14 cellular contexts compared by ENCODE assay signal in genomic region chr1:150280138-150280707, GRCh38. TPM values are rescaled to one million over a fixed set of nuclear protein-coding genes. Genes with fewer than 3 reads are reported as not detected.
A peak's percentile ranks its signal among the peaks of the same experiment; 100 is the strongest.
DNase-seq lines count a peak whose midpoint lies in the region; ATAC-seq and TF ChIP-seq lines count a peak whose summit lies in the region.
"Had no signal": no experiment of that assay in that cellular context is flagged by ENCODE, and none has a peak within 500 bp of the region (broad histone marks: within the 10 kb centered on the region; RNA-seq: fewer than 3 reads in every experiment).

No MANE protein-coding gene starts in this region.

- TF ChIP-seq CTCF in WTC11 (IDR thresholded peaks at IDR 0.05) (no peak), hepatocyte (IDR thresholded peaks at IDR 0.05; ENCODE audit: poor library complexity) (no peak), GM13977 (IDR thresholded peaks at IDR 0.05; ENCODE audit: extremely low read depth, insufficient read depth, missing control alignments) (no peak)

- H3K4me3 ChIP-seq in hepatocyte = no peak overlapping the region
- H3K4me3 ChIP-seq in skeletal muscle tissue (ENCODE audit: low read length in 3 of 3) = no peak overlapping the region

- WGBS in hepatocyte (ENCODE audit: low lambda C conversion rate, missing lambda C conversion rate) = 82% methylated on average over 6 of the region's 6 CpGs

- ATAC-seq in WTC11 = no peak
- no peak for ATAC-seq in stimulated activated naive CD8-positive, alpha-beta T cell treated with anti-CD3 and anti-CD28 coated beads, Interleukin-15, Interleukin-2, amounts not matched to agents 100 U/mL and 50 U/mL, for 24 hours

- peaks cover 17% of the 10 kb centered on the region for H3K27me3 Mint-ChIP-seq in T-helper 1 cell treated with Interleukin-12 subunit alpha and Interleukin-12 subunit beta and Interleukin-4 antibody, amounts not matched to agents 30 μg/mL and 1 μg/mL, for 36 hours (ENCODE audit: low read depth)
- peaks cover 36% of the 10 kb centered on the region for H3K27me3 Mint-ChIP-seq in WTC11 (ENCODE audit: low read depth)

- H3K4me2 ChIP-seq in hepatocyte = peak overlapping the region; percentile 84

- H3K9me3 ChIP-seq in hepatocyte (ENCODE audit: low read depth) = no peaks in the 10 kb centered on the region
- no peaks in the 10 kb centered on the region for H3K9me3 ChIP-seq in skeletal muscle tissue (ENCODE audit: control insufficient read depth in 3 of 3, low read length in 3 of 3)

- DNase-seq in T-helper 1 cell (no peak), WTC11 (ENCODE audit: low spot score) (no peak), hepatocyte (ENCODE audit: low spot score) (no peak), GM13977 (ENCODE audit: low spot score) (no peak), DMS53 (lab: John Stamatoyannopoulos, UW) (no peak)
- no peak for DNase-seq in stimulated activated naive CD8-positive, alpha-beta T cell treated with anti-CD3 and anti-CD28 coated beads, Interleukin-15, Interleukin-2, amounts not matched to agents 100 U/mL and 50 U/mL, for 24 hours
- DNase-seq: amygdala, DMS79 treated with DMSO at 0.1 percent for 48 hours, mesendoderm, NCI-H187 had no signal

- peaks cover 4% of the 10 kb centered on the region for H3K36me3 Mint-ChIP-seq in T-helper 1 cell treated with Interleukin-12 subunit alpha and Interleukin-12 subunit beta and Interleukin-4 antibody, amounts not matched to agents 30 μg/mL and 1 μg/mL, for 36 hours (ENCODE audit: low read depth)
- peaks cover 15% of the 10 kb centered on the region for H3K36me3 Mint-ChIP-seq in WTC11

- peak overlapping the region; percentile 58 for H3K4me3 Mint-ChIP-seq in T-helper 1 cell treated with Interleukin-12 subunit alpha and Interleukin-12 subunit beta and Interleukin-4 antibody, amounts not matched to agents 30 μg/mL and 1 μg/mL, for 36 hours
- peak overlapping the region; percentile 91 for H3K4me3 Mint-ChIP-seq in WTC11

- no peaks in the 10 kb centered on the region for H3K9me3 Mint-ChIP-seq in T-helper 1 cell treated with Interleukin-12 subunit alpha and Interleukin-12 subunit beta and Interleukin-4 antibody, amounts not matched to agents 30 μg/mL and 1 μg/mL, for 36 hours
- H3K9me3 Mint-ChIP-seq in WTC11 = no peaks in the 10 kb centered on the region

- peak overlapping the region in 2 of 3 donors; percentile 28 to 90 for H3K9ac ChIP-seq in skeletal muscle tissue (ENCODE audit: low read depth in 1 of 3, low read length in 3 of 3)

- no peak overlapping the region for H3K27ac Mint-ChIP-seq in T-helper 1 cell treated with Interleukin-12 subunit alpha and Interleukin-12 subunit beta and Interleukin-4 antibody, amounts not matched to agents 30 μg/mL and 1 μg/mL, for 36 hours
- H3K27ac Mint-ChIP-seq in WTC11 = no peak overlapping the region; the same call in 1 of the 2 replicates

- in situ Hi-C loops in GM13977 (cut with MboI; ENCODE audit: low pct_unique_long_range_greater_than_20kb, low sequenced_read_pairs, unreplicated experiment) = no loop called here

- H3K27me3 ChIP-seq in hepatocyte (no peaks in the 10 kb centered on the region), skeletal muscle tissue (ENCODE audit: control insufficient read depth in 3 of 3, insufficient read depth in 3 of 3, low read length in 3 of 3) (no peaks in the 10 kb centered on the region)

- H4K20me1 ChIP-seq in hepatocyte (ENCODE audit: insufficient read depth, poor library complexity, severe bottlenecking) = no peaks in the 10 kb centered on the region

- H3K27ac ChIP-seq in hepatocyte = no peak overlapping the region
- H3K27ac ChIP-seq in skeletal muscle tissue (ENCODE audit: low read depth, low read length) = peak overlapping the region; percentile 97

- H3K36me3 ChIP-seq in hepatocyte (replicated peaks; ENCODE audit: insufficient read depth, low read depth) (no peaks in the 10 kb centered on the region), skeletal muscle tissue (ENCODE audit: control insufficient read depth in 3 of 3, insufficient read depth in 3 of 3, low read length in 3 of 3) (peaks cover 9 to 17% (median 9%) of the 10 kb centered on the region in 3 donors)

- CTCF ChIA-PET in WTC11 (lab: Charles Lee) = interaction anchor here (2.1 to 7.6 kb wide), 2 partner anchors 10 to 25 kb away, joined by 17 to 123 read pairs; partner anchors contain the start of genes APH1A and CA14

- H3K4me1 Mint-ChIP-seq in T-helper 1 cell treated with Interleukin-12 subunit alpha and Interleukin-12 subunit beta and Interleukin-4 antibody, amounts not matched to agents 30 μg/mL and 1 μg/mL, for 36 hours (ENCODE audit: low read depth) = peaks cover 22% of the 10 kb centered on the region
- peaks cover 22% of the 10 kb centered on the region for H3K4me1 Mint-ChIP-seq in WTC11

- POLR2A ChIA-PET in WTC11 (lab: Charles Lee) = interaction anchor here (3.2 kb wide), 1 partner anchor 24 kb away, joined by 23 read pairs; no protein-coding TSS in a partner anchor

- H3K9me2 ChIP-seq in hepatocyte (replicated peaks; ENCODE audit: insufficient read depth) = no peaks in the 10 kb centered on the region

- H3K79me2 ChIP-seq in hepatocyte = no peaks in the 10 kb centered on the region

- H3K4me1 ChIP-seq in hepatocyte (ENCODE audit: insufficient read depth) = no peaks in the 10 kb centered on the region
- peaks cover 21 to 29% (median 22%) of the 10 kb centered on the region in 3 donors for H3K4me1 ChIP-seq in skeletal muscle tissue (ENCODE audit: control insufficient read depth in 3 of 3, insufficient read depth in 3 of 3, low read length in 3 of 3)

- H2AFZ ChIP-seq in hepatocyte = no peak overlapping the region

TF ChIP-seq in WTC11, 78 proteins besides CTCF, POLR2A, EP300 and RAD21:
- TF ChIP-seq ESRRA (CRISPR knock-in tag; IDR thresholded peaks at IDR 0.05; ENCODE audit: borderline replicate concordance) (no peak), E2F1 (CRISPR knock-in tag; IDR thresholded peaks at IDR 0.05) (no peak)

RNA-seq across cellular contexts. Expression of gene CIART, which starts 2.1 kb away (rescaled TPM):
- total RNA-seq in WTC11 (2021) (7.8 to 10.5 TPM (median 8.1 TPM) in 3 replicates), hepatocyte (1.8 and 3.6 TPM in 2 replicates), skeletal muscle tissue (2.1 TPM)
- 4.4 and 7.1 TPM in 2 replicates for polyA plus RNA-seq in hepatocyte

RNA-seq across cellular contexts. Expression of gene C1orf54, which starts 7.6 kb away (rescaled TPM):
- total RNA-seq in WTC11 (2021) (10.3 to 19.0 TPM (median 18.0 TPM) in 3 replicates), hepatocyte (11.3 and 15.4 TPM in 2 replicates), skeletal muscle tissue (54.8 TPM)
- polyA plus RNA-seq in hepatocyte = 7.2 and 16.5 TPM in 2 replicates

RNA-seq across cellular contexts. Expression of gene APH1A, which starts 11.4 kb away (rescaled TPM):
- total RNA-seq in WTC11 (2021) = 110 to 120 TPM (median 113 TPM) in 3 replicates
- total RNA-seq in hepatocyte = 145 and 148 TPM in 2 replicates
- polyA plus RNA-seq in hepatocyte = 52.1 and 54.1 TPM in 2 replicates
- 99.2 TPM for total RNA-seq in skeletal muscle tissue

RNA-seq across cellular contexts. Expression of gene MRPS21, which starts 13.4 kb away (rescaled TPM):
- total RNA-seq in WTC11 (2021) = 100 to 105 TPM (median 100 TPM) in 3 replicates
- 41.9 and 43.1 TPM in 2 replicates for total RNA-seq in hepatocyte
- polyA plus RNA-seq in hepatocyte = 82.5 and 88.4 TPM in 2 replicates
- total RNA-seq in skeletal muscle tissue = 37.6 TPM

RNA-seq across cellular contexts. Expression of gene CA14, which starts 22.6 kb away (rescaled TPM):
- total RNA-seq in WTC11 (2021) (35.3 to 46.9 TPM (median 45.0 TPM) in 3 replicates), hepatocyte (2.4 and 4.6 TPM in 2 replicates), skeletal muscle tissue (2.1 TPM)
- polyA plus RNA-seq in hepatocyte = 6.0 and 7.3 TPM in 2 replicates
- total RNA-seq: H4, renal cortical epithelial cell had no signal
